In the genomic region with DNA sequence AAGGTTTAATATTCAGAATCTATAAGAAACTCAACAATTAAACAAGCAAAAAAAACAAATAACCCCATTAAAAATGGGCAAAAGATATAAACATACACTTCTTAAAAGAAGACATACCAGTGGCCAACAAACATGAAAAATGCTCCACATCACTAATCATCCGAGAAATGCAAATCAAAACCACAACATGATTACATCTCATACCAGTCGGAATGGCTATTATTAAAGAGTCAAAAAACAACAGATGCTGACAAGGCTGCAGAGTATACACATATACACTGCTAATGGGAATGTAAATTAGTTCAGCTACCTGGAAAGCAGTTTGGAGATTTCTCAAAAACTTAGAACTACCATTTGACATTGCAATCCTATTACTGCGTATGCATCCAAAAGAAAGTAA, we compare ENCODE assay signal across 8 cellular contexts.
DNase-seq lines count a peak whose midpoint lies in the region; ATAC-seq and TF ChIP-seq lines count a peak whose summit lies in the region.
"Not testable (repeated sequence)": the region's sequence is repeated elsewhere in the genome, so short reads cannot be mapped to it uniquely, and the experiment has no call there.

No MANE protein-coding gene starts in this region.

- H3K4me1 Mint-ChIP-seq in naive B cell: not testable (repeated sequence)

- H3K27ac Mint-ChIP-seq in naive B cell: not testable (repeated sequence)

- H3K9me3 Mint-ChIP-seq in naive B cell: not testable (repeated sequence)

- not testable (repeated sequence) for H3K36me3 Mint-ChIP-seq in naive B cell

- ATAC-seq in GM18505 (IDR thresholded peaks at IDR 0.05; ENCODE audit: unreplicated experiment): peak; percentile 76
- peak; percentile 69 for ATAC-seq in GM19025 (IDR thresholded peaks at IDR 0.05; ENCODE audit: low read depth, unreplicated experiment)
- ATAC-seq in GM21360 (IDR thresholded peaks at IDR 0.05; ENCODE audit: unreplicated experiment): peak; percentile 74
- peak; percentile 77 for ATAC-seq in GM21825 (IDR thresholded peaks at IDR 0.05; ENCODE audit: unreplicated experiment)
- ATAC-seq in HG02943 (IDR thresholded peaks at IDR 0.05; ENCODE audit: low read depth, unreplicated experiment): peak; percentile 69
- ATAC-seq in HG03175 (IDR thresholded peaks at IDR 0.05; ENCODE audit: unreplicated experiment): peak; percentile 90
- peak; percentile 83 for ATAC-seq in HG03575 (IDR thresholded peaks at IDR 0.05; ENCODE audit: extremely low read depth, insufficient number of reproducible peaks, low FRiP score, unreplicated experiment)
- ATAC-seq in naive B cell (ENCODE audit: low read depth in 2 of 2): peak; percentile 28 to 57

- H3K4me3 Mint-ChIP-seq in naive B cell: not testable (repeated sequence)

- not testable (repeated sequence) for DNase-seq in naive B cell

- H3K27me3 Mint-ChIP-seq in naive B cell: peaks cover 0 to 11% (median 0%) of the 10 kb centered on the region in 3 donors

- TF ChIP-seq POLR2A in GM18505 (IDR thresholded peaks at IDR 0.05; ENCODE audit: borderline replicate concordance, extremely low read depth, insufficient read depth, insufficient read length): not testable (repeated sequence)
